ENCODE assay signal across 16 cellular contexts in the genomic region with DNA sequence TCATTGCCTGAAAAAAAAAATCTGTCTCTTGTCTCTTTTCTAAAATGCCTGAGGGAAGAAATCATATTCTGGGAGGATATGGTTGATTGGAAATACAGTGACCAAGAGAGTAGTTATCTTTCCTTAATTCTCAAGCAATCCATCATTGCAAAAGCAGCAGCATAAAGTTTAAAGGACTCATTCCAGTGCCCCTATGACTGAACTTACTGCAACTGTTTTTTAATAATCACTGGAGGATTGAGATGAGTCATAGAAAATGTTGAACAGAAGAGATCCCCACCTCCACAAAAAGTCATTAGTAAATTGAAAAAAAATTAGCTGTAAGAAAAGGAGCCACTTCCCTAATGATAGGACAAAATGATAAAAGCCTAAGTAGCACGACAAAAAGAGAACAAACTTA.
DNase-seq lines count a peak whose midpoint lies in the region; ATAC-seq and TF ChIP-seq lines count a peak whose summit lies in the region.
"Had no signal": no experiment of that assay in that cellular context is flagged by ENCODE, and none has a peak within 500 bp of the region (broad histone marks: within the 10 kb centered on the region; RNA-seq: fewer than 3 reads in every experiment).

No MANE protein-coding gene starts in this region.

- TF ChIP-seq CTCF in AG09309 (IDR thresholded peaks at IDR 0.05; ENCODE audit: control insufficient read depth, insufficient read depth, low read depth, low read length, missing control alignments), result no peak
- no peak for TF ChIP-seq CTCF in fibroblast of mammary gland (conservative IDR thresholded peaks at IDR 0.05; ENCODE audit: control insufficient read depth, insufficient read depth, low read depth, low read length)
- TF ChIP-seq CTCF in omental fat pad (IDR thresholded peaks at IDR 0.05), result no peak

- no peak overlapping the region for H3K4me3 ChIP-seq in AG09309 (ENCODE audit: control insufficient read depth, low read depth, low read length)
- H3K4me3 ChIP-seq in fibroblast of mammary gland (ENCODE audit: control insufficient read depth, low read depth, low read length), result no peak overlapping the region
- H3K4me3 ChIP-seq: BLaER1 treated with 17β-estradiol and CSF1 and Interleukin-3, amounts not matched to agents 10 nM and 100 nM; MG63 had no signal

- ATAC-seq in omental fat pad (ENCODE audit: low FRiP score) (peak; percentile 44), GM18907 (IDR thresholded peaks at IDR 0.05; ENCODE audit: unreplicated experiment) (no peak), left ventricle myocardium superior (no peak)
- ATAC-seq: HepG2 had no signal

- intact Hi-C loops in left ventricle myocardium superior (cut with micrococcal nuclease), result no loop called here

- DNase-seq in AG09309 (ENCODE audit: low read depth), result peak; percentile 4
- peak; percentile 50 for DNase-seq in NCI-H69 (lab: John Stamatoyannopoulos, UW)
- peak; percentile 61 for DNase-seq in fibroblast of mammary gland (ENCODE audit: low read depth)
- no peak for DNase-seq in omental fat pad (ENCODE audit: low spot score)
- DNase-seq in NCI-H146 treated with DMSO at 0.1 percent for 48 hours (lab: John Stamatoyannopoulos, UW; ENCODE audit: unreplicated experiment), result no peak
- no peak for DNase-seq in stimulated activated CD8-positive, alpha-beta memory T cell treated with anti-CD3 and anti-CD28 coated beads, Interleukin-4, amount 100 ng/mL, for 48 hours
- DNase-seq in left ventricle myocardium superior, result no peak
- DNase-seq: GF-D8, KG1, NCI-H1092, NCI-H187 treated with DMSO at 0.1 percent for 48 hours, NCI-H748 treated with DMSO at 0.1 percent for 48 hours had no signal

Comparison
In these comparisons a context has a peak if more than half of its experiments do, and no peak if none do; other contexts are left out.
1. DNase-seq: peak in AG09309 (single experiment), NCI-H69 (single experiment) and fibroblast of mammary gland (single experiment); none in omental fat pad (single experiment), NCI-H146 treated with DMSO at 0.1 percent for 48 hours (single experiment), stimulated activated CD8-positive, alpha-beta memory T cell treated with anti-CD3 and anti-CD28 coated beads, Interleukin-4, amount 100 ng/mL, for 48 hours (single experiment) and left ventricle myocardium superior (single experiment).